ENCODE assay signal across 9 cellular contexts in the genomic region with DNA sequence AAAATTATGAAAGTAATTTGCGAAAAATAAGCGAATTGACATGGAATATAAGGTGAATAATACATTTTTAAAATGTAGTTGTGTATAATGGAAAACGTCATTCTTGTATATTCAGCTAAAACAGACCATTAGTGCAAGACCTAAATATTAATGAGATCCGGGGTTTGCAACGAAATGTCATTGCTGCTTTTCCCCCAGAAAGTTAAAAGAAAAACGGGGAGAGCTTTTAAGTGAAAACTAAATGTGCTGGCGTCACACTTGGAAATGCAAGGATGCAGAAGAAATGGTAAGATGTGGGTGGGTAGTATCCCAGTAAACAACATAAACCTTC. TPM values are rescaled to one million over a fixed set of nuclear protein-coding genes. Genes with fewer than 3 reads are reported as not detected.
DNase-seq lines count a peak whose midpoint lies in the region; ATAC-seq, FAIRE-seq and TF ChIP-seq lines count a peak whose summit lies in the region.
"Had no signal": no experiment of that assay in that cellular context is flagged by ENCODE, and none has a peak within 500 bp of the region (broad histone marks: within the 10 kb centered on the region; RNA-seq: fewer than 3 reads in every experiment).

No MANE protein-coding gene starts in this region.

- H3K23me2 ChIP-seq in H1 (ENCODE audit: low read depth, low read length), result peaks cover 7% of the 10 kb centered on the region

- H3K36me3 Mint-ChIP-seq in neural progenitor cell, result no peaks in the 10 kb centered on the region

- TF ChIP-seq CTCF in C4-2B (conservative IDR thresholded peaks at IDR 0.05), result no peak
- TF ChIP-seq CTCF in H1 (IDR thresholded peaks at IDR 0.05; ENCODE audit: control extremely low read depth in 1 of 3, insufficient read depth in 1 of 3, low read depth in 1 of 3, low read length in 3 of 3), result no peak
- TF ChIP-seq CTCF in neural progenitor cell (IDR thresholded peaks at IDR 0.05), result no peak

- no peak overlapping the region for H3K27ac Mint-ChIP-seq in neural progenitor cell

- H2AK5ac ChIP-seq in H1 (ENCODE audit: low read depth, low read length), result no peak overlapping the region

- no peak overlapping the region for H2BK120ac ChIP-seq in H1 (replicated peaks; ENCODE audit: low read depth, low read length)

- H3K36me3 ChIP-seq in NT2/D1 (ENCODE audit: insufficient read depth, insufficient read length, low read length) (no peaks in the 10 kb centered on the region), H1 (ENCODE audit: control insufficient read depth in 2 of 4, insufficient read depth in 4 of 4, low read length in 3 of 4) (no peaks in the 10 kb centered on the region), neural progenitor cell (no peaks in the 10 kb centered on the region)

- H3K9ac ChIP-seq in NT2/D1 (ENCODE audit: insufficient read length, low read depth) (no peak overlapping the region), H1 (replicated peaks in 1 of 4; ENCODE audit: extremely low read depth in 1 of 4, low read depth in 3 of 4, low read length in 3 of 4) (no peak overlapping the region; a peak in 1 of 7 replicates), neural progenitor cell (no peak overlapping the region)

- no peak overlapping the region for H2BK12ac ChIP-seq in H1 (ENCODE audit: low read depth, low read length)

- H4K20me1 ChIP-seq in H1 (replicated peaks in 1 of 2; ENCODE audit: control insufficient read depth in 1 of 2, insufficient read depth in 2 of 2, low read length in 2 of 2) (peaks cover 0 to 3% of the 10 kb centered on the region in 2 experiments), neural progenitor cell (ENCODE audit: low read depth) (peaks cover 10% of the 10 kb centered on the region)

- H3K9me3 Mint-ChIP-seq in neural progenitor cell, result no peaks in the 10 kb centered on the region

- no peak for ATAC-seq in HG02938 (IDR thresholded peaks at IDR 0.05; ENCODE audit: unreplicated experiment)
- no peak for ATAC-seq in GM21528 (IDR thresholded peaks at IDR 0.05; ENCODE audit: low FRiP score, unreplicated experiment)
- no peak for ATAC-seq in GM21515 (IDR thresholded peaks at IDR 0.05; ENCODE audit: unreplicated experiment)

- H3K23ac ChIP-seq in H1 (ENCODE audit: insufficient read length), result no peak overlapping the region

- TF ChIP-seq EP300 in H1 (IDR thresholded peaks at IDR 0.05; ENCODE audit: borderline replicate concordance in 1 of 2, low read depth in 2 of 2, low read length in 2 of 2), result no peak

- DNase-seq in NT2/D1 (ENCODE audit: low read depth, low spot score), result no peak
- DNase-seq in H1 (ENCODE audit: low read depth in 1 of 2, low spot score in 2 of 2), result no peak
- DNase-seq in neural progenitor cell (ENCODE audit: low spot score), result no peak
- no peak for DNase-seq in NCI-H1105 (lab: John Stamatoyannopoulos, UW)

- WGBS in H1 (ENCODE audit: extremely low coverage in 1 of 2, insufficient coverage in 1 of 2, insufficient read length in 1 of 2, insufficient replicate concordance in 2 of 2, low coverage in 1 of 2, low lambda C conversion rate in 2 of 2, missing lambda C conversion rate in 1 of 2), 2 experiments, result 31% methylated on average over 7 of the region's 7 CpGs; no CpG with 5 or more reads in 1 of the 2 experiments

- H3K4me1 ChIP-seq in NT2/D1 (ENCODE audit: insufficient read depth, insufficient read length) (no peaks in the 10 kb centered on the region), H1 (replicated peaks in 1 of 4; ENCODE audit: control insufficient read depth in 3 of 4, insufficient read depth in 4 of 4, low read length in 3 of 4) (peaks cover 0 to 3% (median 1%) of the 10 kb centered on the region in 4 experiments; a peak in 5 of 7 replicates), neural progenitor cell (peaks cover 12% of the 10 kb centered on the region)

- peak overlapping the region; percentile 82 to 93 for H3K4me2 ChIP-seq in H1 (ENCODE audit: insufficient read depth in 1 of 2, low read depth in 2 of 2, low read length in 2 of 2)
- H3K4me2 ChIP-seq in neural progenitor cell, result peak overlapping the region; percentile 95

- POLR2A ChIA-PET in H1 (lab: Charles Lee; ENCODE audit: partially characterized antibody), result interaction anchor here (0.6 to 2.5 kb wide), 5 partner anchors 13 to 544 kb away, joined by 3 to 6 read pairs (median 4); a partner anchor contains a TSS

- H2AFZ ChIP-seq in H1 (ENCODE audit: low read length) (peak overlapping the region; percentile 97), neural progenitor cell (replicated peaks) (peak overlapping the region; percentile 75)

- H3K27me3 ChIP-seq in NT2/D1 (ENCODE audit: insufficient read depth, insufficient read length) (no peaks in the 10 kb centered on the region), H1 (replicated peaks in 1 of 4; ENCODE audit: control insufficient read depth in 3 of 4, extremely low read depth in 1 of 4, insufficient read depth in 3 of 4, low read length in 3 of 4) (peaks cover 0 to 5% (median 1%) of the 10 kb centered on the region in 4 experiments; a peak in 3 of 7 replicates), neural progenitor cell (peaks cover 44% of the 10 kb centered on the region)

- H3K4me3 Mint-ChIP-seq in neural progenitor cell, result peak overlapping the region; percentile 95

- no peak overlapping the region for H3K56ac ChIP-seq in H1 (replicated peaks; ENCODE audit: insufficient read length, low read depth, low read length)

- 0 out of 2 replicates have a peak, but pooled peaks cover 2% of the 10 kb centered on the region for H3K79me1 ChIP-seq in H1 (ENCODE audit: low read depth, low read length)

- no peak overlapping the region for H3K18ac ChIP-seq in H1 (ENCODE audit: extremely low read depth, low read length)

- H2BK20ac ChIP-seq in H1 (ENCODE audit: low read length), result no peak overlapping the region

- no peak for TF ChIP-seq POLR2A in H1 (IDR thresholded peaks at IDR 0.05; ENCODE audit: control extremely low read depth in 1 of 2, low read depth in 2 of 2, low read length in 2 of 2)

- H2BK15ac ChIP-seq in H1 (ENCODE audit: low read length), result no peak overlapping the region

- peaks cover 7% of the 10 kb centered on the region for H3F3A ChIP-seq in neural progenitor cell (ENCODE audit: low read depth)

- H2BK5ac ChIP-seq in H1 (ENCODE audit: low read depth, low read length), result no peak overlapping the region

- no peak overlapping the region for H3K14ac ChIP-seq in H1 (ENCODE audit: insufficient read length)

- H3K4me3 ChIP-seq in NT2/D1 (ENCODE audit: insufficient read length, low read depth) (peak overlapping the region; percentile 82), H1 (ENCODE audit: extremely low read depth in 1 of 4, insufficient read depth in 2 of 4, low read depth in 3 of 4, low read length in 4 of 4) (peak overlapping the region; percentile 68 to 82 (median 80)), neural progenitor cell (peak overlapping the region; percentile 72)

- no peak overlapping the region for H4K5ac ChIP-seq in H1 (ENCODE audit: insufficient read length, low read depth, low read length)

- H3K79me2 ChIP-seq in H1 (ENCODE audit: control insufficient read depth in 1 of 2, insufficient read depth in 2 of 2, low read length in 2 of 2), result peaks cover 0 to 40% of the 10 kb centered on the region in 2 experiments; a peak in 2 of 4 replicates
- H3K79me2 ChIP-seq in neural progenitor cell (ENCODE audit: low read depth), result peaks cover 43% of the 10 kb centered on the region

- H3K4me1 Mint-ChIP-seq in neural progenitor cell, result peaks cover 16% of the 10 kb centered on the region

- H3K4ac ChIP-seq in H1 (replicated peaks; ENCODE audit: insufficient read length, low read depth, low read length), result no peak overlapping the region

- H3K9me3 ChIP-seq in NT2/D1 (ENCODE audit: insufficient read depth, low read length), result no peaks in the 10 kb centered on the region
- no peaks in the 10 kb centered on the region for H3K9me3 ChIP-seq in H1 (ENCODE audit: insufficient read depth in 2 of 2, low read depth in 1 of 2, low read length in 1 of 2)
- no peaks in the 10 kb centered on the region for H3K9me3 ChIP-seq in neural progenitor cell (ENCODE audit: low read depth)

- H3K27me3 Mint-ChIP-seq in neural progenitor cell (ENCODE audit: insufficient read depth, low read depth), result no peaks in the 10 kb centered on the region

- no peak overlapping the region for H4K91ac ChIP-seq in H1 (replicated peaks; ENCODE audit: insufficient read length, low read length)

- CTCF ChIA-PET in H1 (lab: Charles Lee; ENCODE audit: partially characterized antibody), result interaction anchor here (1.1 to 2.1 kb wide), 4 partner anchors 15 to 552 kb away, joined by 3 to 10 read pairs (median 4); no protein-coding TSS in a partner anchor

- TF ChIP-seq RAD21 in H1 (IDR thresholded peaks at IDR 0.05 in 1 of 2, conservative IDR thresholded peaks at IDR 0.05 in 1 of 2; ENCODE audit: low read depth in 2 of 2, low read length in 2 of 2), result no peak

- no peak for FAIRE-seq in H1 (lab: Jason Lieb, UNC)
- FAIRE-seq: frontal cortex had no signal

- no peak overlapping the region for H4K8ac ChIP-seq in H1 (ENCODE audit: extremely low read depth, insufficient read depth, low read length)

- H3K27ac ChIP-seq in C4-2B (peak overlapping the region; percentile 86), H1 (ENCODE audit: low read depth, low read length) (no peak overlapping the region), neural progenitor cell (no peak overlapping the region)

TF ChIP-seq in H1, 55 proteins besides CTCF, POLR2A, EP300 and RAD21 (continues in another document):
- TF ChIP-seq CEBPB (IDR thresholded peaks at IDR 0.05; ENCODE audit: low read depth, low read length) (no peak), FOSL1 (IDR thresholded peaks at IDR 0.05; ENCODE audit: insufficient read depth, low read depth, low read length) (no peak)

RNA-seq across cellular contexts. Expression of a gene that starts 0.5 kb away (rescaled TPM):
- total RNA-seq in H1 (2021; fragmentation: NEBNext Ultra II Directional; extraction: Animal tissue kit (Norgen Biotek cat#: 25700)), result 29.0 and 33.2 TPM in 2 replicates
- 1.6 and 2.4 TPM in 2 replicates for polyA plus RNA-seq in H1 (2011; rRNA removed)
- 7.7 TPM for polyA plus RNA-seq in H1 (2011; cell fraction: cytosol; rRNA removed)
- 2.7 TPM for polyA plus RNA-seq in H1 (2011; cell fraction: nucleus; rRNA removed)
- 5.3 to 14.1 TPM (median 6.1 TPM) in 4 replicates for polyA plus RNA-seq in H1 (2012, experiment 1 of 2)
- 0.71 TPM for polyA plus RNA-seq in H1 (2012, experiment 2 of 2)
- polyA plus RNA-seq in H1 (2013, experiment 1 of 2), result 27.9 TPM
- polyA plus RNA-seq in H1 (2013, experiment 2 of 2), result 26.3 TPM
- 9.7 and 12.4 TPM in 2 replicates for polyA minus RNA-seq in H1 (2011; rRNA and poly(A)+ RNA removed)
- polyA minus RNA-seq in H1 (2011; cell fraction: cytosol; rRNA and poly(A)+ RNA removed), result 11.2 TPM
- 39.2 TPM for polyA minus RNA-seq in H1 (2011; cell fraction: nucleus; rRNA and poly(A)+ RNA removed)
- 46.4 and 83.8 TPM in 2 replicates for total RNA-seq in neural progenitor cell (ENCODE audit: low replicate concordance)

RNA-seq across cellular contexts. Expression of a gene that starts 15.6 kb away (rescaled TPM):
- 3.1 and 3.3 TPM in 2 replicates for total RNA-seq in H1 (2021; fragmentation: NEBNext Ultra II Directional; extraction: Animal tissue kit (Norgen Biotek cat#: 25700))
- 1.6 and 2.1 TPM in 2 replicates for polyA plus RNA-seq in H1 (2011; rRNA removed)
- polyA plus RNA-seq in H1 (2011; cell fraction: cytosol; rRNA removed), result 2.9 TPM
- 2.0 TPM for polyA plus RNA-seq in H1 (2011; cell fraction: nucleus; rRNA removed)
- polyA plus RNA-seq in H1 (2012, experiment 1 of 2), result 1.9 to 3.3 TPM (median 2.3 TPM) in 4 replicates
- polyA plus RNA-seq in H1 (2012, experiment 2 of 2), result 0.37 TPM
- 2.1 TPM for polyA plus RNA-seq in H1 (2013, experiment 1 of 2)
- polyA plus RNA-seq in H1 (2013, experiment 2 of 2), result 1.7 TPM
- 1.8 and 2.7 TPM in 2 replicates for polyA minus RNA-seq in H1 (2011; rRNA and poly(A)+ RNA removed)
- 1.8 TPM for polyA minus RNA-seq in H1 (2011; cell fraction: cytosol; rRNA and poly(A)+ RNA removed)
- polyA minus RNA-seq in H1 (2011; cell fraction: nucleus; rRNA and poly(A)+ RNA removed), result 2.6 TPM
- total RNA-seq in neural progenitor cell (ENCODE audit: low replicate concordance), result 9.5 and 15.0 TPM in 2 replicates
